ENCODE assay signal across 8 cellular contexts in genomic region chr12:46369474-46370379, GRCh38. TPM values are rescaled to one million over a fixed set of nuclear protein-coding genes. Genes with fewer than 3 reads are reported as not detected.
DNase-seq lines count a peak whose midpoint lies in the region; ATAC-seq, FAIRE-seq and TF ChIP-seq lines count a peak whose summit lies in the region.

No MANE protein-coding gene starts in this region.

- peaks cover 66% of the 10 kb centered on the region for H3K36me3 Mint-ChIP-seq in activated naive CD4-positive, alpha-beta T cell treated with anti-CD3 and anti-CD28 coated beads for 36 hours (ENCODE audit: low read depth)
- H3K36me3 Mint-ChIP-seq in type B pancreatic cell, result peaks cover 44% of the 10 kb centered on the region

- ATAC-seq in K562 (no peak), lung (ENCODE audit: insufficient read depth, low FRiP score) (no peak)

- H3K4me1 Mint-ChIP-seq in activated naive CD4-positive, alpha-beta T cell treated with anti-CD3 and anti-CD28 coated beads for 36 hours (ENCODE audit: low read depth), result peaks cover 62% of the 10 kb centered on the region
- peaks cover 44% of the 10 kb centered on the region for H3K4me1 Mint-ChIP-seq in type B pancreatic cell (ENCODE audit: unreplicated experiment)

- in situ Hi-C loops in K562 (cut with MboI), result no loop called here

- TF ChIP-seq POLR2A in K562 (conservative IDR thresholded peaks at IDR 0.05), result no peak

- DNase-seq in activated naive CD4-positive, alpha-beta T cell treated with anti-CD3 and anti-CD28 coated beads for 36 hours, result no peak
- DNase-seq in activated naive CD4-positive, alpha-beta T cell treated with Interleukin-2 at 50 U/mL for 16 hours, result no peak
- DNase-seq in K562 (ENCODE audit: extremely low read depth in 1 of 4, low spot score in 3 of 4) (no peak), lung (ENCODE audit: low spot score) (no peak), type B pancreatic cell (ENCODE audit: extremely low spot score, unreplicated experiment) (no peak), SKM-1 treated with dmso at 0.1 percent for 144 hours (lab: John Stamatoyannopoulos, UW; ENCODE audit: unreplicated experiment) (no peak), LoVo (ENCODE audit: low spot score) (no peak)
- no peak for DNase-seq in activated CD8-positive, alpha-beta memory T cell treated with anti-CD3 and anti-CD28 coated beads for 24 hours

- H3K79me2 ChIP-seq in K562 (ENCODE audit: control insufficient read depth, insufficient read depth, low read length), result peaks cover 75% of the 10 kb centered on the region

- H3K27me3 ChIP-seq in K562 (ENCODE audit: control insufficient read depth in 2 of 2, insufficient read depth in 2 of 2, low read length in 2 of 2), result no peaks in the 10 kb centered on the region
- H3K27me3 ChIP-seq in lung (ENCODE audit: control insufficient read depth, insufficient read depth), result no peaks in the 10 kb centered on the region

- H3K27me3 Mint-ChIP-seq in activated naive CD4-positive, alpha-beta T cell treated with anti-CD3 and anti-CD28 coated beads for 36 hours (ENCODE audit: low read depth), result no peaks in the 10 kb centered on the region
- no peaks in the 10 kb centered on the region for H3K27me3 Mint-ChIP-seq in type B pancreatic cell

- FAIRE-seq in K562 (lab: Jason Lieb, UNC), result no peak

- H3K36me3 ChIP-seq in K562 (ENCODE audit: control insufficient read depth, insufficient read depth, low read length) (peaks cover 65% of the 10 kb centered on the region), lung (ENCODE audit: control insufficient read depth in 2 of 2, insufficient read depth in 2 of 2, low read length in 2 of 2) (peaks cover 9 to 34% of the 10 kb centered on the region in 2 donors)

- TF ChIP-seq EP300 in K562 (IDR thresholded peaks at IDR 0.05; ENCODE audit: low read length), result no peak

- H3K4me3 ChIP-seq in K562 (peak overlapping the region; percentile 74), lung (peak overlapping the region; percentile 32)

- H3K4me1 ChIP-seq in K562 (replicated peaks in 1 of 2; ENCODE audit: control insufficient read depth in 2 of 2, insufficient read depth in 2 of 2, low read length in 2 of 2) (peaks cover 16 to 58% of the 10 kb centered on the region in 2 experiments), lung (ENCODE audit: control insufficient read depth in 2 of 2, insufficient read depth in 2 of 2, low read length in 2 of 2) (peaks cover 6 to 10% of the 10 kb centered on the region in 2 donors)

- peak overlapping the region; percentile 96 for H3K4me3 Mint-ChIP-seq in activated naive CD4-positive, alpha-beta T cell treated with anti-CD3 and anti-CD28 coated beads for 36 hours
- peak overlapping the region; percentile 97 for H3K4me3 Mint-ChIP-seq in type B pancreatic cell

- H3K9me3 Mint-ChIP-seq in activated naive CD4-positive, alpha-beta T cell treated with anti-CD3 and anti-CD28 coated beads for 36 hours, result no peaks in the 10 kb centered on the region
- no peaks in the 10 kb centered on the region for H3K9me3 Mint-ChIP-seq in type B pancreatic cell

- peak overlapping the region; percentile 98 for H3K27ac Mint-ChIP-seq in activated naive CD4-positive, alpha-beta T cell treated with anti-CD3 and anti-CD28 coated beads for 36 hours
- peak overlapping the region; percentile 99 for H3K27ac Mint-ChIP-seq in type B pancreatic cell

- intact Hi-C loops in activated naive CD4-positive, alpha-beta T cell treated with anti-CD3 and anti-CD28 coated beads for 36 hours (cut with micrococcal nuclease), result loop anchor here (1.0 to 10.0 kb wide), 8 partner anchors 8 to 1738 kb away; partner anchors contain the start of genes HDAC7, RPAP3 and SENP1
- intact Hi-C loops in K562 (cut with micrococcal nuclease), result loop anchor here (5.0 kb wide), 3 partner anchors 83 to 377 kb away; partner anchors contain the start of gene SCAF11

- H3K27ac ChIP-seq in K562 (ENCODE audit: extremely low read depth, low read depth, low read length) (no peak overlapping the region; the same call in 2 of the 3 replicates), lung (ENCODE audit: low read depth in 1 of 2, low read length in 1 of 2) (peak overlapping the region in 1 of 2 donors; percentile 71)

- no peak overlapping the region for H2AFZ ChIP-seq in K562 (ENCODE audit: low read depth, low read length)

- CTCF ChIA-PET in activated naive CD4-positive, alpha-beta T cell treated with anti-CD3 and anti-CD28 coated beads for 36 hours (lab: Charles Lee), result interaction anchor here (0.8 to 1.3 kb wide), 2 partner anchors 18 to 181 kb away, joined by 3 to 4 read pairs; no protein-coding TSS in a partner anchor
- CTCF ChIA-PET in K562 (lab: Yijun Ruan, JAX; ENCODE audit: low intra/inter-chr PET ratio), result no interaction called here

- WGBS in K562 (ENCODE audit: insufficient coverage, low coverage, missing lambda C conversion rate), result 67% methylated on average over 7 of the region's 7 CpGs
- WGBS in lung, 2 donors, result 47 to 63% methylated on average over 7 of the region's 7 CpGs

- POLR2A ChIA-PET in K562 (lab: Yijun Ruan, JAX), result interaction anchor here (1.1 to 7.9 kb wide), 4 partner anchors 11 to 184 kb away, joined by 3 to 90 read pairs (median 5); partner anchors contain the start of gene SLC38A1

- no peak for TF ChIP-seq RAD21 in K562 (CRISPR knock-in tag; conservative IDR thresholded peaks at IDR 0.05 in 1 of 2, IDR thresholded peaks at IDR 0.05 in 1 of 2)

- H3K4me2 ChIP-seq in K562 (ENCODE audit: insufficient read depth, low read length), result peak overlapping the region; percentile 98

- H3K9me1 ChIP-seq in K562 (ENCODE audit: control insufficient read depth, insufficient read depth, low read length), result peaks cover 14% of the 10 kb centered on the region

- peak overlapping the region in 1 of 2 experiments; percentile 86; a peak in 2 of 4 replicates for H3K9ac ChIP-seq in K562 (ENCODE audit: insufficient read depth in 1 of 2, low read depth in 2 of 2, low read length in 2 of 2)

- TF ChIP-seq CTCF in K562 (IDR thresholded peaks at IDR 0.05 in 2 of 3, conservative IDR thresholded peaks at IDR 0.05 in 1 of 3; ENCODE audit: insufficient read depth in 2 of 3, low read depth in 1 of 3, low read length in 3 of 3), result no peak
- no peak for TF ChIP-seq CTCF in lung (IDR thresholded peaks at IDR 0.05; ENCODE audit: control extremely low read depth, extremely low read depth)
- no peak for TF ChIP-seq CTCF in type B pancreatic cell (conservative IDR thresholded peaks at IDR 0.05)

- peaks cover 38% of the 10 kb centered on the region for H4K20me1 ChIP-seq in K562 (replicated peaks; ENCODE audit: control insufficient read depth, insufficient read depth, low read length)

- no TSS peak for BruUV-seq in K562 (replicated peaks; lab: Mats Ljungman, UMichigan)

- H3K9me3 ChIP-seq in K562 (replicated peaks; ENCODE audit: control insufficient read depth, insufficient read depth, low read depth, low read length) (no peaks in the 10 kb centered on the region), lung (ENCODE audit: control insufficient read depth in 2 of 2, insufficient read depth in 1 of 2, low read length in 1 of 2) (no peaks in the 10 kb centered on the region)

TF ChIP-seq in K562, 482 proteins besides CTCF, POLR2A, EP300 and RAD21 (continues in another document):
- TF ChIP-seq ZNF551 (CRISPR knock-in tag; IDR thresholded peaks at IDR 0.05) (no peak), RBFOX2 (IDR thresholded peaks at IDR 0.05; ENCODE audit: low read depth, low read length) (peak; percentile 60), BRD4 (IDR thresholded peaks at IDR 0.05) (0 out of 2 replicates have a peak, but pooled peaks have one; percentile 8), RNF2 (IDR thresholded peaks at IDR 0.05) (no peak), PHF20 (IDR thresholded peaks at IDR 0.05; ENCODE audit: partially characterized antibody) (no peak), MYC (IDR thresholded peaks at IDR 0.05; ENCODE audit: low read depth, low read length) (no peak), MYC (CRISPR knock-in tag; IDR thresholded peaks at IDR 0.05; ENCODE audit: borderline replicate concordance, low read depth) (0 out of 2 replicates have a peak, but pooled peaks have one; percentile 25), POLR2G (IDR thresholded peaks at IDR 0.05; ENCODE audit: low read depth, low read length) (peak; percentile 49; the same call in 1 of the 2 replicates), HBP1 (CRISPR knock-in tag; IDR thresholded peaks at IDR 0.05) (0 out of 2 replicates have a peak, but pooled peaks have one; percentile 12), ZNF217 (CRISPR knock-in tag; IDR thresholded peaks at IDR 0.05) (no peak)

RNA-seq across cellular contexts. Expression of gene SLC38A2, which starts 2.8 kb away (rescaled TPM):
- total RNA-seq in activated naive CD4-positive, alpha-beta T cell treated with anti-CD3 and anti-CD28 coated beads for 36 hours, result 100 to 1,000 TPM; 196 to 206 TPM
- 290 and 561 TPM in 2 replicates for total RNA-seq in K562 (2011; cell fraction: chromatin; rRNA removed; ENCODE audit: low replicate concordance)
- 141 TPM in 2 replicates for total RNA-seq in K562 (2011; cell fraction: nucleolus; rRNA removed)
- 257 and 355 TPM in 2 replicates for total RNA-seq in K562 (2011; cell fraction: nucleoplasm; rRNA removed)
- total RNA-seq in K562 (2014; rRNA removed), result 176 and 194 TPM in 2 replicates
- total RNA-seq in K562 (2014; rRNA removed; fragmentation: Illumina TruSeq; extraction: Trizol), result 227 and 308 TPM in 2 replicates
- 106 and 114 TPM in 2 replicates for total RNA-seq in K562 (2015; rRNA removed; fragmentation: Illumina TruSeq; extraction: Trizol)
- 249 and 292 TPM in 2 replicates for total RNA-seq in K562 (2021)
- 122 and 143 TPM in 2 replicates for polyA plus RNA-seq in K562 (2011; rRNA removed)
- polyA plus RNA-seq in K562 (2011; cell fraction: cytosol; rRNA removed), result 83.9 and 91.7 TPM in 2 replicates
- 241 and 296 TPM in 2 replicates for polyA plus RNA-seq in K562 (2011; cell fraction: nucleus; rRNA removed)
- 79.7 and 147 TPM in 2 replicates for polyA plus RNA-seq in K562 (2012)
- 180 and 209 TPM in 2 replicates for polyA plus RNA-seq in K562 (2014; fragmentation: Illumina TruSeq; extraction: Trizol)
- polyA plus RNA-seq in K562 (2014; fragmentation: Nextera tagmentation; extraction: Ambion mirVana), result 100 to 1,000 TPM in 1 of 2 experiments, 10 to 100 TPM in 1; 98.7 to 132 TPM
- polyA plus RNA-seq in K562 (2014; rRNA removed), result 117 and 130 TPM in 2 replicates
- polyA minus RNA-seq in K562 (2011; rRNA and poly(A)+ RNA removed), result 176 and 180 TPM in 2 replicates
- 73.8 and 122 TPM in 2 replicates for polyA minus RNA-seq in K562 (2011; cell fraction: cytosol; rRNA and poly(A)+ RNA removed)
- polyA minus RNA-seq in K562 (2011; cell fraction: nucleus; rRNA and poly(A)+ RNA removed), result 275 and 440 TPM in 2 replicates
- total RNA-seq in lung, result 100 to 1,000 TPM; 173 to 258 TPM
- 10 to 100 TPM; 75.0 to 82.9 TPM for polyA plus RNA-seq in lung
- total RNA-seq in type B pancreatic cell (ENCODE audit: low replicate concordance), result 204 and 217 TPM in 2 replicates
